17 cellular contexts compared by ENCODE assay signal in genomic region chr12:23099104-23099503, GRCh38.
"Had no signal": no experiment of that assay in that cellular context is flagged by ENCODE, and none has a peak within 500 bp of the region (broad histone marks: within the 10 kb centered on the region; RNA-seq: fewer than 3 reads in every experiment).

No MANE protein-coding gene starts in this region.

- H3K27me3 Mint-ChIP-seq: activated CD4-positive, alpha-beta T cell treated with anti-CD3 and anti-CD28 coated beads, Interleukin-2, amount 10 ng/mL, durations not matched to agents 24 days and 14 days; stimulated activated naive B cell treated with anti-CD40 and anti-IgM and Interleukin-4, amounts not matched to agents 10 μg/mL and 1 μg/mL and 100 μg/mL, for 72 hours had no signal

- ATAC-seq: activated naive CD4-positive, alpha-beta T cell treated with anti-CD3 and anti-CD28 coated beads, Interleukin-2, amount 50 U/mL, for 72 hours; activated T-cell treated with anti-CD3 and anti-CD28 coated beads, Interleukin-2, amount 50 U/mL, for 72 hours; body of pancreas; left cardiac atrium; stimulated activated naive B cell treated with anti-CD40 and anti-IgM and Interleukin-4, amounts not matched to agents 10 μg/mL and 1 μg/mL and 100 μg/mL, for 72 hours had no signal

- H3K4me3 Mint-ChIP-seq: activated CD4-positive, alpha-beta T cell treated with anti-CD3 and anti-CD28 coated beads, Interleukin-2, amount 10 ng/mL, durations not matched to agents 24 days and 14 days; activated T-cell treated with anti-CD3 and anti-CD28 coated beads, Interleukin-2, amount 50 U/mL, for 72 hours; stimulated activated naive B cell treated with anti-CD40 and anti-IgM and Interleukin-4, amounts not matched to agents 10 μg/mL and 1 μg/mL and 100 μg/mL, for 72 hours had no signal

- H3K4me1 ChIP-seq: body of pancreas, thyroid gland had no signal

- H3K36me3 ChIP-seq: neutrophil, thyroid gland had no signal

- H3K36me3 Mint-ChIP-seq: activated naive CD4-positive, alpha-beta T cell treated with anti-CD3 and anti-CD28 coated beads, Interleukin-2, amount 50 U/mL, for 72 hours; stimulated activated naive B cell treated with anti-CD40 and anti-IgM and Interleukin-4, amounts not matched to agents 10 μg/mL and 1 μg/mL and 100 μg/mL, for 72 hours had no signal

- H3K27ac Mint-ChIP-seq: activated CD4-positive, alpha-beta T cell treated with anti-CD3 and anti-CD28 coated beads, Interleukin-2, amount 10 ng/mL, durations not matched to agents 24 days and 14 days; activated naive CD4-positive, alpha-beta T cell treated with anti-CD3 and anti-CD28 coated beads, Interleukin-2, amount 50 U/mL, for 72 hours; activated T-cell treated with anti-CD3 and anti-CD28 coated beads, Interleukin-2, amount 50 U/mL, for 72 hours; stimulated activated naive B cell treated with anti-CD40 and anti-IgM and Interleukin-4, amounts not matched to agents 10 μg/mL and 1 μg/mL and 100 μg/mL, for 72 hours had no signal

- H3K9me3 Mint-ChIP-seq: activated CD4-positive, alpha-beta T cell treated with anti-CD3 and anti-CD28 coated beads, Interleukin-2, amount 10 ng/mL, durations not matched to agents 24 days and 14 days; activated T-cell treated with anti-CD3 and anti-CD28 coated beads, Interleukin-2, amount 50 U/mL, for 72 hours; stimulated activated naive B cell treated with anti-CD40 and anti-IgM and Interleukin-4, amounts not matched to agents 10 μg/mL and 1 μg/mL and 100 μg/mL, for 72 hours had no signal

- H3K4me1 Mint-ChIP-seq: activated CD4-positive, alpha-beta T cell treated with anti-CD3 and anti-CD28 coated beads, Interleukin-2, amount 10 ng/mL, durations not matched to agents 24 days and 14 days; stimulated activated naive B cell treated with anti-CD40 and anti-IgM and Interleukin-4, amounts not matched to agents 10 μg/mL and 1 μg/mL and 100 μg/mL, for 72 hours had no signal

- H3K4me3 ChIP-seq: body of pancreas, lung, thyroid gland had no signal

- H3K9me3 ChIP-seq: body of pancreas, neutrophil, thyroid gland had no signal

- H3K27ac ChIP-seq: body of pancreas, neutrophil, thyroid gland had no signal

- DNase-seq: activated CD4-positive, alpha-beta T cell treated with anti-CD3 and anti-CD28 coated beads, Interleukin-2, amount 10 ng/mL, durations not matched to agents 24 days and 14 days; activated CD4-positive, CD25-positive, alpha-beta regulatory T cell; activated CD8-positive, alpha-beta memory T cell treated with anti-CD3 and anti-CD28 coated beads, Interleukin-2, amount 50 U/mL, for 48 hours; activated gamma-delta T cell; activated T-cell treated with anti-CD3 and anti-CD28 coated beads, Interleukin-2, amount 50 U/mL, for 72 hours; body of pancreas; caudate nucleus; foreskin fibroblast; glutamatergic neuron; hypothalamus; left cardiac atrium; stimulated activated CD4-positive, alpha-beta T cell treated with anti-CD3 and anti-CD28 coated beads, Interleukin-2, amount 100 ng/mL, for 48 hours; stimulated activated naive B cell treated with anti-CD40 and anti-IgM and Interleukin-4, amounts not matched to agents 10 μg/mL and 1 μg/mL and 100 μg/mL, for 72 hours; thyroid gland had no signal

- H3K27me3 ChIP-seq: body of pancreas, neutrophil, thyroid gland had no signal
